In the genomic region with DNA sequence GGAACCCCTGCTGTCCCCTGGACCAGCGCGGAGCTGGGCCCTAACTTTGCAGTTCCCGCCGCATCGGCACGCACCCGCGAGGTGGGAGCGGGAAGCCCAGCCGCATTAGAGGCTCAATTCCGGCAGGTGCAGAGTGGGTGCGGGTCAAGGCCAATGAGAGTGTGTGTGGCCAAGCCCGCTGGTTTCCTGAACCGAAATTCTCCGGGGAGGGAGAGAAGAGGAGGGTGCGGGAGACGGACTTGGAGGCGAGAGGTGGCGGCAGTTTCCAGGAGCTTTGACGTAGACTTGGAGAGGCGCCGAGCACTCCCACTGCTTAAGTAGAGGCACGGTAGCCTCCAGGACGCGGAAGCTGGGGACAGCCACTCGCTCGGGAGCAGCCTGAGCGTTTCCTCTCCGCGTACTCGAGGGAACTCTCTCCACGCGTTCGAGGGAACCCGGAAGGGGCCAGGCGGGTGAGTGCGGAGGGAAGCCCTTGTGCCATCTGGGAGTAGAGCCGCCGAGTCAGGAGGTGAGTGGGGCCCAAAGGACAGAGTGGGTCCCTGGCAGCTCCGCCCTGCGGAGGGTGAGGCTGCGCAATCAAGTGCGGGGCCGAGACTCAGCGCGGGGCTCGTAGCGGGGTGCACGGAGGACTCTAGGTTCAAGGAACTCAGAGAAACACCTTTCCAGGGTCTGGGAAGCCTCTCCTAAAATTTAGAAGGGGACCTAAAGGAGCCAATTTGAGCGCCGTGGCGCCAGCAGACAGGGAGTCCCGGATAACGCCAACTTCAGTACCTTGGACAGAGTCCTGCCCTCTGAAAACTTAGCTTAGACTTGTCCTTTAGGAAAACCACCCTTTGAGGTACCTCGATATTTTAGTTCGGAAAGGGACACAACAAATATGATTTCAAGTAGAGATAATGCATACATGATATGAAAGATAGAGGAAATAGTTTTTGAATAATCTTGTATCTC, we compare ENCODE assay signal across 1 cellular context.
TF ChIP-seq lines count a peak whose summit lies in the region.

TSS of gene FAM237A (plus strand) at position 413 of the 951 bp plus-strand sequence. CDS start 1,750 bp downstream, outside the sequence.

TF ChIP-seq in H1, 55 proteins besides CTCF, POLR2A, EP300 and RAD21 (continued from another document):
- TF ChIP-seq CHD7 (IDR thresholded peaks at IDR 0.05; ENCODE audit: insufficient replicate concordance, low read length) (no peak), BACH1 (IDR thresholded peaks at IDR 0.05; ENCODE audit: low read length) (no peak), RBBP5 (IDR thresholded peaks at IDR 0.05; ENCODE audit: borderline replicate concordance, low read depth, low read length) (0 out of 2 replicates have a peak, but pooled peaks have one; percentile 64), CTBP2 (IDR thresholded peaks at IDR 0.05; ENCODE audit: borderline replicate concordance, insufficient read depth, insufficient read length, low read length) (no peak), BCL11A (IDR thresholded peaks at IDR 0.05; ENCODE audit: low read depth in 2 of 2, low read length in 2 of 2) (no peak), MAFK (IDR thresholded peaks at IDR 0.05; ENCODE audit: low read depth, low read length) (no peak), TEAD4 (IDR thresholded peaks at IDR 0.05; ENCODE audit: low read depth, low read length) (no peak), SP1 (IDR thresholded peaks at IDR 0.05; ENCODE audit: low read depth, low read length) (no peak), CBX5 (IDR thresholded peaks at IDR 0.05; ENCODE audit: low read depth, low read length) (no peak), SUZ12 (IDR thresholded peaks at IDR 0.05; ENCODE audit: low read length) (peak; percentile 73; the same call in 1 of the 2 replicates), EZH2 (IDR thresholded peaks at IDR 0.05; ENCODE audit: low read depth, low read length, severe bottlenecking) (peak; percentile 67), HDAC6 (IDR thresholded peaks at IDR 0.05; ENCODE audit: low read depth, low read length) (no peak), YY1 (IDR thresholded peaks at IDR 0.05; ENCODE audit: low read depth, low read length) (no peak), CHD1 (IDR thresholded peaks at IDR 0.05; ENCODE audit: low read depth, low read length) (no peak), POU5F1 (IDR thresholded peaks at IDR 0.05; ENCODE audit: low read depth, low read length) (no peak), HDAC2 (IDR thresholded peaks at IDR 0.05; ENCODE audit: borderline replicate concordance in 1 of 2, low read depth in 2 of 2, low read length in 2 of 2) (peak in 1 of 2 experiments; percentile 59; a peak in 1 of 4 replicates), SIRT6 (IDR thresholded peaks at IDR 0.05; ENCODE audit: low read length) (no peak), JUND (IDR thresholded peaks at IDR 0.05; ENCODE audit: low read length) (no peak), KDM5A (IDR thresholded peaks at IDR 0.05; ENCODE audit: low read length) (no peak), ZNF274 (IDR thresholded peaks at IDR 0.05; ENCODE audit: borderline replicate concordance, extremely low read depth, low read length) (no peak), NRF1 (IDR thresholded peaks at IDR 0.05; ENCODE audit: low read depth, low read length) (no peak), SRF (IDR thresholded peaks at IDR 0.05; ENCODE audit: low read depth, low read length) (no peak), TAF1 (IDR thresholded peaks at IDR 0.05; ENCODE audit: low read depth, low read length) (no peak), FOSL1 (IDR thresholded peaks at IDR 0.05; ENCODE audit: insufficient read depth, low read depth, low read length) (no peak), ASH2L (IDR thresholded peaks at IDR 0.05; ENCODE audit: low read length) (peak; percentile 84), NANOG (IDR thresholded peaks at IDR 0.05; ENCODE audit: insufficient read depth, low read depth, low read length, poor library complexity, severe bottlenecking) (no peak), TCF12 (IDR thresholded peaks at IDR 0.05; ENCODE audit: low read depth, low read length) (no peak), KDM4A (IDR thresholded peaks at IDR 0.05; ENCODE audit: low read depth, low read length, severe bottlenecking) (peak; percentile 87), KDM1A (IDR thresholded peaks at IDR 0.05; ENCODE audit: borderline replicate concordance, low read length) (no peak), GABPA (IDR thresholded peaks at IDR 0.05; ENCODE audit: borderline replicate concordance, insufficient read depth, low read length) (no peak), CBX8 (IDR thresholded peaks at IDR 0.05; ENCODE audit: borderline replicate concordance, low read depth, low read length) (no peak), TAF7 (optimal IDR thresholded peaks at IDR 0.05; ENCODE audit: borderline replicate concordance, low read depth, low read length) (no peak), JUN (IDR thresholded peaks at IDR 0.05; ENCODE audit: low read depth, low read length) (no peak), SAP30 (IDR thresholded peaks at IDR 0.05; ENCODE audit: insufficient read depth, insufficient replicate concordance, low read length) (no peak), EGR1 (IDR thresholded peaks at IDR 0.05; ENCODE audit: borderline replicate concordance, low read depth, low read length) (no peak), BRCA1 (IDR thresholded peaks at IDR 0.05; ENCODE audit: low read depth, low read length) (no peak), SP2 (IDR thresholded peaks at IDR 0.05; ENCODE audit: low read length) (no peak), CEBPB (IDR thresholded peaks at IDR 0.05; ENCODE audit: low read depth, low read length) (no peak), RXRA (IDR thresholded peaks at IDR 0.05; ENCODE audit: insufficient read depth, low read depth, low read length) (no peak), CREB1 (IDR thresholded peaks at IDR 0.05) (no peak), RNF2 (IDR thresholded peaks at IDR 0.05; ENCODE audit: borderline replicate concordance, low read depth, low read length, missing control alignments, poor library complexity, severe bottlenecking) (peak; percentile 41), SIN3A (conservative IDR thresholded peaks at IDR 0.05 in 1 of 2, IDR thresholded peaks at IDR 0.05 in 1 of 2; ENCODE audit: low read depth in 1 of 2, low read length in 2 of 2) (peak; percentile 87 to 92; a peak in 3 of 4 replicates), SP4 (IDR thresholded peaks at IDR 0.05; ENCODE audit: low read length) (no peak)
- TF ChIP-seq, protein P1, sequence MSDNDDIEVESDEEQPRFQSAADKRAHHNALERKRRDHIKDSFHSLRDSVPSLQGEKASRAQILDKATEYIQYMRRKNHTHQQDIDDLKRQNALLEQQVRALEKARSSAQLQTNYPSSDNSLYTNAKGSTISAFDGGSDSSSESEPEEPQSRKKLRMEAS (IDR thresholded peaks at IDR 0.05), result peak; percentile 83
- TF ChIP-seq, protein P2, sequence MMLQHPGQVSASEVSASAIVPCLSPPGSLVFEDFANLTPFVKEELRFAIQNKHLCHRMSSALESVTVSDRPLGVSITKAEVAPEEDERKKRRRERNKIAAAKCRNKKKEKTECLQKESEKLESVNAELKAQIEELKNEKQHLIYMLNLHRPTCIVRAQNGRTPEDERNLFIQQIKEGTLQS (IDR thresholded peaks at IDR 0.05; ENCODE audit: insufficient read depth, low read depth, low read length), result no peak
- TF ChIP-seq, protein P3, sequence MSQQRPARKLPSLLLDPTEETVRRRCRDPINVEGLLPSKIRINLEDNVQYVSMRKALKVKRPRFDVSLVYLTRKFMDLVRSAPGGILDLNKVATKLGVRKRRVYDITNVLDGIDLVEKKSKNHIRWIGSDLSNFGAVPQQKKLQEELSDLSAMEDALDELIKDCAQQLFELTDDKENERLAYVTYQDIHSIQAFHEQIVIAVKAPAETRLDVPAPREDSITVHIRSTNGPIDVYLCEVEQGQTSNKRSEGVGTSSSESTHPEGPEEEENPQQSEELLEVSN (IDR thresholded peaks at IDR 0.05), result peak; percentile 97
